In the genomic region with DNA sequence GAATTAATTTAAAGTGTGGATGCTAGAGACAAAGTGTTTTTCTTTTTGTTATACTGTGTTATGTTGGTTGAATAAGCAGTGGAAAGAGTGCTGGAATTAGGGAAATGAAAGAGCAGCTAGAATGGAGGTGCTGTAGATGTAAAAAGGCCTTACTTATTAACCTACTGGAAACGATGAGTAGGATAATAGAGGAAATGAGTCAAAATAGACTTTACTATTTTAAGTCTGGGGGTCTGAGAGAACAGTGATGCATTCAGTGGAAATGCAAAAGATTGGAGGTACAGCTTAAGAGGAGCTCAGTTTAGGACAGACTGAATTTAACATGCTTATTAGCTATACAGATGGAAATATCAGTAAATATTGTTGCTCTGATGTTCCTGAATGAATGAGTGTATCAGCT, we compare ENCODE assay signal across 28 cellular contexts.
DNase-seq lines count a peak whose midpoint lies in the region; ATAC-seq, FAIRE-seq and TF ChIP-seq lines count a peak whose summit lies in the region.
"Had no signal": no experiment of that assay in that cellular context is flagged by ENCODE, and none has a peak within 500 bp of the region (broad histone marks: within the 10 kb centered on the region; RNA-seq: fewer than 3 reads in every experiment).

No MANE protein-coding gene starts in this region.

- H3K9me2 ChIP-seq in SK-N-SH: no peaks in the 10 kb centered on the region

- no peak for FAIRE-seq in RCC 7860 (lab: Jason Lieb, UNC)
- FAIRE-seq: A204.1 had no signal

- H4K20me1 ChIP-seq in SK-N-SH (ENCODE audit: insufficient read depth): no peaks in the 10 kb centered on the region
- H4K20me1 ChIP-seq: BLaER1 had no signal

- TF ChIP-seq RAD21 in SK-N-SH (IDR thresholded peaks at IDR 0.05; ENCODE audit: low read length): no peak

- CTCF ChIA-PET in SK-N-SH (lab: Yijun Ruan, JAX): no interaction called here

- no peak overlapping the region for H3K4me3 ChIP-seq in SK-N-SH (ENCODE audit: low read depth in 2 of 2, low read length in 1 of 2)
- H3K4me3 ChIP-seq: BLaER1, left lung, prostate gland, skin epidermis had no signal

- WGBS in SK-N-SH (ENCODE audit: low lambda C conversion rate): 9% methylated on average over 1 of the region's 1 CpG

- peak overlapping the region; percentile 59; the same call in 1 of the 2 replicates for H2AFZ ChIP-seq in SK-N-SH (ENCODE audit: low read depth)

- H3K9me3 ChIP-seq in SK-N-SH: no peaks in the 10 kb centered on the region
- H3K9me3 ChIP-seq: prostate gland had no signal

- peak overlapping the region in 1 of 2 experiments; percentile 43; a peak in 2 of 4 replicates for H3K27ac ChIP-seq in SK-N-SH (ENCODE audit: low read depth in 2 of 2, low read length in 1 of 2)
- H3K27ac ChIP-seq: BLaER1, left lung, prostate gland, skin epidermis had no signal

- no peaks in the 10 kb centered on the region for H3K36me3 ChIP-seq in SK-N-SH (replicated peaks in 1 of 2; ENCODE audit: control insufficient read depth in 1 of 2, insufficient read depth in 2 of 2, low read length in 1 of 2)
- H3K36me3 ChIP-seq: BLaER1, left lung, prostate gland had no signal

- no peak for TF ChIP-seq EP300 in SK-N-SH (IDR thresholded peaks at IDR 0.05; ENCODE audit: borderline replicate concordance in 1 of 2, low read depth in 1 of 2, low read length in 1 of 2)

- DNase-seq in SK-N-SH: no peak
- peak; percentile 37 for DNase-seq in RCC 7860 (ENCODE audit: low spot score)
- no peak for DNase-seq in stimulated activated CD4-positive, alpha-beta T cell treated with anti-CD3 and anti-CD28 coated beads, Interleukin-12 subunit alpha, Interleukin-12 subunit beta, amount 100 ng/mL, for 4 hours
- DNase-seq in DMS53 treated with DMSO at 0.1 percent for 48 hours (lab: John Stamatoyannopoulos, UW; ENCODE audit: unreplicated experiment): no peak
- DNase-seq in activated gamma-delta T cell (lab: John Stamatoyannopoulos, UW): no peak
- no peak for DNase-seq in NCI-H1930 (lab: John Stamatoyannopoulos, UW)
- DNase-seq: activated CD4-positive, CD25-positive, alpha-beta regulatory T cell; activated CD8-positive, alpha-beta T cell treated with anti-CD3 and anti-CD28 coated beads, Interleukin-2, amount 10 ng/mL, durations not matched to agents 7 days and 5 days; activated naive CD4-positive, alpha-beta T cell treated with anti-CD3 and anti-CD28 coated beads, Interleukin-2, amount 10 ng/mL, durations not matched to agents 7 days and 5 days; activated T-cell treated with anti-CD3 and anti-CD28 coated beads, Interleukin-2, amount 50 U/mL, for 24 hours; aorta; Calu3; glutamatergic neuron; KG1; left lung; NCI-H1092 treated with DMSO at 0.1 percent for 48 hours; NCI-H2081; NCI-H524 treated with DMSO at 0.1 percent for 48 hours; SHP77 treated with DMSO at 0.1 percent for 48 hours; stimulated activated CD4-positive, alpha-beta T cell treated with anti-CD3 and anti-CD28 coated beads, Interleukin-2, amount 100 ng/mL, for 48 hours; T-helper 2 cell; trophoblast cell had no signal

- H3K27me3 ChIP-seq in SK-N-SH (ENCODE audit: insufficient read depth): no peaks in the 10 kb centered on the region
- H3K27me3 ChIP-seq: BLaER1, left lung had no signal

- H3K4me1 ChIP-seq in SK-N-SH (ENCODE audit: control insufficient read depth in 1 of 2, insufficient read depth in 2 of 2, low read depth in 1 of 2, low read length in 1 of 2): peaks cover 0 to 21% of the 10 kb centered on the region in 2 experiments; a peak in 1 of 4 replicates
- H3K4me1 ChIP-seq: BLaER1, left lung, prostate gland had no signal

- ATAC-seq in SK-N-SH treated with all-trans-retinoic acid at 6 μM for 48 hours: no peak
- peak; percentile 87 for ATAC-seq in HG03175 (IDR thresholded peaks at IDR 0.05; ENCODE audit: unreplicated experiment)
- ATAC-seq: activated CD8-positive, alpha-beta T cell treated with anti-CD3 and anti-CD28 coated beads, Interleukin-2, amount 10 ng/mL, durations not matched to agents 7 days and 5 days had no signal

- H3F3A ChIP-seq in SK-N-SH (replicated peaks; ENCODE audit: insufficient read depth): no peaks in the 10 kb centered on the region

- H3K9ac ChIP-seq in SK-N-SH: no peak overlapping the region; the same call in 1 of the 2 replicates
- H3K9ac ChIP-seq: BLaER1 had no signal

- H3K4me2 ChIP-seq in SK-N-SH: no peak overlapping the region
- H3K4me2 ChIP-seq: BLaER1 had no signal

- H3K79me2 ChIP-seq in SK-N-SH (ENCODE audit: insufficient read depth): no peaks in the 10 kb centered on the region

- no peak for TF ChIP-seq CTCF in SK-N-SH (IDR thresholded peaks at IDR 0.05)

- POLR2A ChIA-PET in SK-N-SH (lab: Yijun Ruan, JAX): no interaction called here

TF ChIP-seq in SK-N-SH, 30 proteins besides CTCF, POLR2A, EP300 and RAD21 (continues in another document):
- TF ChIP-seq EZH2phosphoT487 (IDR thresholded peaks at IDR 0.05; ENCODE audit: borderline replicate concordance, low read depth): no peak
- no peak for TF ChIP-seq MEF2A (IDR thresholded peaks at IDR 0.05; ENCODE audit: borderline replicate concordance, low read depth)
- TF ChIP-seq JUND (IDR thresholded peaks at IDR 0.05): no peak
- no peak for TF ChIP-seq SIN3A (IDR thresholded peaks at IDR 0.05; ENCODE audit: borderline replicate concordance, low read depth, low read length)
- TF ChIP-seq NFIC (IDR thresholded peaks at IDR 0.05; ENCODE audit: borderline replicate concordance): no peak
- no peak for TF ChIP-seq FOSL2 (IDR thresholded peaks at IDR 0.05; ENCODE audit: borderline replicate concordance, low read depth)
- TF ChIP-seq MXI1 (IDR thresholded peaks at IDR 0.05; ENCODE audit: low read depth, low read length): no peak
- no peak for TF ChIP-seq SMC3 (IDR thresholded peaks at IDR 0.05; ENCODE audit: low read depth, low read length)
- TF ChIP-seq, protein P1, sequence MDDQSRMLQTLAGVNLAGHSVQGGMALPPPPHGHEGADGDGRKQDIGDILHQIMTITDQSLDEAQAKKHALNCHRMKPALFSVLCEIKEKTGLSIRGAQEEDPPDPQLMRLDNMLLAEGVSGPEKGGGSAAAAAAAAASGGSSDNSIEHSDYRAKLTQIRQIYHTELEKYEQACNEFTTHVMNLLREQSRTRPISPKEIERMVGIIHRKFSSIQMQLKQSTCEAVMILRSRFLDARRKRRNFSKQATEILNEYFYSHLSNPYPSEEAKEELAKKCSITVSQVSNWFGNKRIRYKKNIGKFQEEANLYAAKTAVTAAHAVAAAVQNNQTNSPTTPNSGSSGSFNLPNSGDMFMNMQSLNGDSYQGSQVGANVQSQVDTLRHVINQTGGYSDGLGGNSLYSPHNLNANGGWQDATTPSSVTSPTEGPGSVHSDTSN (IDR thresholded peaks at IDR 0.05): no peak
- TF ChIP-seq TAF1 (IDR thresholded peaks at IDR 0.05; ENCODE audit: borderline replicate concordance, low read depth, low read length): no peak
- no peak for TF ChIP-seq GATA2 (CRISPR knock-in tag; IDR thresholded peaks at IDR 0.05)

TF ChIP-seq in SK-N-SH treated with all-trans-retinoic acid at 6 μM for 48 hours, 23 proteins besides CTCF, POLR2A, EP300 and RAD21:
- no peak for TF ChIP-seq SNAI2 (CRISPR knock-in tag; IDR thresholded peaks at IDR 0.05)
- no peak for TF ChIP-seq ZNF565 (CRISPR knock-in tag; conservative IDR thresholded peaks at IDR 0.05; ENCODE audit: low read depth)
- TF ChIP-seq OSR1 (CRISPR knock-in tag; IDR thresholded peaks at IDR 0.05): no peak
- TF ChIP-seq, protein P2, sequence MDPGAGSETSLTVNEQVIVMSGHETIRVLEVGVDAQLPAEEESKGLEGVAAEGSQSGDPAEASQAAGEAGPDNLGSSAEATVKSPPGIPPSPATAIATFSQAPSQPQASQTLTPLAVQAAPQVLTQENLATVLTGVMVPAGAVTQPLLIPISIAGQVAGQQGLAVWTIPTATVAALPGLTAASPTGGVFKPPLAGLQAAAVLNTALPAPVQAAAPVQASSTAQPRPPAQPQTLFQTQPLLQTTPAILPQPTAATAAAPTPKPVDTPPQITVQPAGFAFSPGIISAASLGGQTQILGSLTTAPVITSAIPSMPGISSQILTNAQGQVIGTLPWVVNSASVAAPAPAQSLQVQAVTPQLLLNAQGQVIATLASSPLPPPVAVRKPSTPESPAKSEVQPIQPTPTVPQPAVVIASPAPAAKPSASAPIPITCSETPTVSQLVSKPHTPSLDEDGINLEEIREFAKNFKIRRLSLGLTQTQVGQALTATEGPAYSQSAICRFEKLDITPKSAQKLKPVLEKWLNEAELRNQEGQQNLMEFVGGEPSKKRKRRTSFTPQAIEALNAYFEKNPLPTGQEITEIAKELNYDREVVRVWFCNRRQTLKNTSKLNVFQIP (CRISPR knock-in tag; IDR thresholded peaks at IDR 0.05; ENCODE audit: borderline replicate concordance, low read depth): no peak
- TF ChIP-seq ZFP3 (CRISPR knock-in tag; IDR thresholded peaks at IDR 0.05): no peak
- no peak for TF ChIP-seq TCF4 (CRISPR knock-in tag; IDR thresholded peaks at IDR 0.05; ENCODE audit: borderline replicate concordance)
- no peak for TF ChIP-seq BACH2 (CRISPR knock-in tag; IDR thresholded peaks at IDR 0.05; ENCODE audit: borderline replicate concordance)
- TF ChIP-seq, protein P3, sequence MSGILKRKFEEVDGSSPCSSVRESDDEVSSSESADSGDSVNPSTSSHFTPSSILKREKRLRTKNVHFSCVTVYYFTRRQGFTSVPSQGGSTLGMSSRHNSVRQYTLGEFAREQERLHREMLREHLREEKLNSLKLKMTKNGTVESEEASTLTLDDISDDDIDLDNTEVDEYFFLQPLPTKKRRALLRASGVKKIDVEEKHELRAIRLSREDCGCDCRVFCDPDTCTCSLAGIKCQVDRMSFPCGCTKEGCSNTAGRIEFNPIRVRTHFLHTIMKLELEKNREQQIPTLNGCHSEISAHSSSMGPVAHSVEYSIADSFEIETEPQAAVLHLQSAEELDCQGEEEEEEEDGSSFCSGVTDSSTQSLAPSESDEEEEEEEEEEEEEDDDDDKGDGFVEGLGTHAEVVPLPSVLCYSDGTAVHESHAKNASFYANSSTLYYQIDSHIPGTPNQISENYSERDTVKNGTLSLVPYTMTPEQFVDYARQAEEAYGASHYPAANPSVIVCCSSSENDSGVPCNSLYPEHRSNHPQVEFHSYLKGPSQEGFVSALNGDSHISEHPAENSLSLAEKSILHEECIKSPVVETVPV (CRISPR knock-in tag; IDR thresholded peaks at IDR 0.05): no peak
TF ChIP-seq in SK-N-SH treated with all-trans-retinoic acid at 6 μM for 48 hours: peak in this region for 0.
